ENCODE assay signal across 17 cellular contexts in genomic region chr1:230321341-230321740, GRCh38.
DNase-seq lines count a peak whose midpoint lies in the region; ATAC-seq, FAIRE-seq and TF ChIP-seq lines count a peak whose summit lies in the region.
"Had no signal": no experiment of that assay in that cellular context is flagged by ENCODE, and none has a peak within 500 bp of the region (broad histone marks: within the 10 kb centered on the region; RNA-seq: fewer than 3 reads in every experiment).

No MANE protein-coding gene starts in this region.

- ATAC-seq in psoas muscle: peak in 3 of 4 donors; percentile 13 to 19 (median 18)
- ATAC-seq: A549, GM12878, HCT116 had no signal

- H3K4me3 ChIP-seq in SJCRH30 (no peak overlapping the region), kidney (ENCODE audit: low read length in 2 of 2) (no peak overlapping the region), psoas muscle (no peak overlapping the region), skeletal muscle tissue (ENCODE audit: low read length in 3 of 3) (no peak overlapping the region), dorsolateral prefrontal cortex (no peak overlapping the region)
- H3K4me3 ChIP-seq: A549, GM12878, GM23248 had no signal

- FAIRE-seq in kidney (lab: Jason Lieb, UNC): no peak
- FAIRE-seq: A549, GM12878, GM18507, H54 had no signal

- peaks cover 17% of the 10 kb centered on the region for H3K36me3 ChIP-seq in SJCRH30
- no peaks in the 10 kb centered on the region for H3K36me3 ChIP-seq in kidney (ENCODE audit: control insufficient read depth in 1 of 2, insufficient read depth in 2 of 2, low read length in 2 of 2)
- H3K36me3 ChIP-seq in psoas muscle (ENCODE audit: insufficient read depth in 1 of 2, low read depth in 1 of 2): no peaks in the 10 kb centered on the region
- peaks cover 0 to 2% (median 0%) of the 10 kb centered on the region in 3 donors for H3K36me3 ChIP-seq in skeletal muscle tissue (ENCODE audit: control insufficient read depth in 3 of 3, insufficient read depth in 3 of 3, low read length in 3 of 3)
- H3K36me3 ChIP-seq: BE2C had no signal

- no peak overlapping the region for H3K9ac ChIP-seq in kidney (ENCODE audit: low read length in 2 of 2)
- H3K9ac ChIP-seq in skeletal muscle tissue (ENCODE audit: low read depth in 1 of 3, low read length in 3 of 3): peak overlapping the region in 1 of 3 donors; percentile 40
- H3K9ac ChIP-seq: GM23248 had no signal

- no peak for TF ChIP-seq CTCF in kidney (IDR thresholded peaks at IDR 0.05; ENCODE audit: borderline replicate concordance, extremely low read depth, insufficient read depth)
- no peak for TF ChIP-seq CTCF in psoas muscle (IDR thresholded peaks at IDR 0.05)
- TF ChIP-seq CTCF in dorsolateral prefrontal cortex (IDR thresholded peaks at IDR 0.05 in 54 of 56, conservative IDR thresholded peaks at IDR 0.05 in 2 of 56; ENCODE audit: low read depth in 1 of 56, partially characterized antibody in 56 of 56): no peak

- H3K27ac ChIP-seq in SJCRH30 (peak overlapping the region; percentile 71), kidney (ENCODE audit: low read depth in 2 of 2, low read length in 2 of 2) (no peak overlapping the region), psoas muscle (peak overlapping the region; percentile 84), skeletal muscle tissue (ENCODE audit: low read depth, low read length) (peak overlapping the region; percentile 76), dorsolateral prefrontal cortex (peak overlapping the region in 13 of 59 donors; percentile 14 to 77 (median 48))
- H3K27ac ChIP-seq: A549, C4-2B, GM23248 had no signal

- H3K4me1 ChIP-seq in SJCRH30: peaks cover 24% of the 10 kb centered on the region
- H3K4me1 ChIP-seq in kidney (ENCODE audit: control insufficient read depth in 1 of 2, insufficient read depth in 1 of 2, low read depth in 1 of 2, low read length in 2 of 2): no peaks in the 10 kb centered on the region
- peaks cover 33% of the 10 kb centered on the region for H3K4me1 ChIP-seq in psoas muscle
- peaks cover 28 to 37% (median 30%) of the 10 kb centered on the region in 3 donors for H3K4me1 ChIP-seq in skeletal muscle tissue (ENCODE audit: control insufficient read depth in 3 of 3, insufficient read depth in 3 of 3, low read length in 3 of 3)
- H3K4me1 ChIP-seq: A549, BE2C had no signal

- no peaks in the 10 kb centered on the region for H3K9me3 ChIP-seq in SJCRH30 (replicated peaks)
- H3K9me3 ChIP-seq in kidney (ENCODE audit: control insufficient read depth in 1 of 2, low read length in 2 of 2): no peaks in the 10 kb centered on the region
- H3K9me3 ChIP-seq in psoas muscle: no peaks in the 10 kb centered on the region
- H3K9me3 ChIP-seq in skeletal muscle tissue (ENCODE audit: control insufficient read depth in 3 of 3, low read length in 3 of 3): no peaks in the 10 kb centered on the region
- H3K9me3 ChIP-seq: A549, BE2C had no signal

- DNase-seq in SJCRH30: no peak
- peak; percentile 33 for DNase-seq in kidney
- no peak for DNase-seq in psoas muscle
- DNase-seq in putamen (ENCODE audit: low spot score): no peak
- DNase-seq in activated effector memory CD4-positive, alpha-beta T cell treated with anti-CD3 and anti-CD28 coated beads, Interleukin-2, amount 50 U/mL, for 16 hours: no peak
- no peak for DNase-seq in dorsolateral prefrontal cortex
- DNase-seq: BE2C; CD4-positive, alpha-beta memory T cell; DMS79; GM23248 had no signal

- intact Hi-C loops in kidney (cut with DNase I): no loop called here
- intact Hi-C loops in psoas muscle (cut with DNase I): no loop called here
- intact Hi-C loops in dorsolateral prefrontal cortex (cut with DNase I): no loop called here

- H3K27me3 ChIP-seq in SJCRH30 (no peaks in the 10 kb centered on the region), psoas muscle (ENCODE audit: insufficient read depth in 3 of 3, low read length in 2 of 3) (no peaks in the 10 kb centered on the region), skeletal muscle tissue (ENCODE audit: control insufficient read depth in 3 of 3, insufficient read depth in 3 of 3, low read length in 3 of 3) (no peaks in the 10 kb centered on the region), dorsolateral prefrontal cortex (no peaks in the 10 kb centered on the region)
- H3K27me3 ChIP-seq: BE2C had no signal

- WGBS in psoas muscle, 3 donors: 40 to 77% (median 42%) methylated on average over 9 of the region's 9 CpGs

Comparison
In these comparisons a context has a peak if more than half of its experiments do, and no peak if none do; other contexts are left out.
1. H3K27ac ChIP-seq: peak in SJCRH30 (single experiment), psoas muscle (single experiment) and skeletal muscle tissue (single experiment); none in kidney (0 of 2).